9 cellular contexts compared by ENCODE assay signal in genomic region chr17:42414782-42415409, GRCh38. TPM values are rescaled to one million over a fixed set of nuclear protein-coding genes. Genes with fewer than 3 reads are reported as not detected.
A peak's percentile ranks its signal among the peaks of the same experiment; 100 is the strongest.
DNase-seq lines count a peak whose midpoint lies in the region; ATAC-seq and TF ChIP-seq lines count a peak whose summit lies in the region.
"Had no signal": no experiment of that assay in that cellular context is flagged by ENCODE, and none has a peak within 500 bp of the region (broad histone marks: within the 10 kb centered on the region; RNA-seq: fewer than 3 reads in every experiment).

No MANE protein-coding gene starts in this region.

- no peaks in the 10 kb centered on the region for H3K9me3 Mint-ChIP-seq in activated CD8-positive, alpha-beta T cell treated with anti-CD3 and anti-CD28 coated beads, Interleukin-2, amount 10 ng/mL, durations not matched to agents 7 days and 5 days (ENCODE audit: insufficient read depth)

- POLR2A ChIA-PET in activated CD8-positive, alpha-beta T cell treated with anti-CD3 and anti-CD28 coated beads, Interleukin-2, amount 10 ng/mL, durations not matched to agents 7 days and 5 days (lab: Charles Lee) = no interaction called here

- H3K27ac Mint-ChIP-seq in activated CD8-positive, alpha-beta T cell treated with anti-CD3 and anti-CD28 coated beads, Interleukin-2, amount 10 ng/mL, durations not matched to agents 7 days and 5 days = peak overlapping the region; percentile 53

- DNase-seq in HL-60 (ENCODE audit: low read depth in 1 of 2, low spot score in 1 of 2) = peak; percentile 70 to 79
- DNase-seq in activated CD8-positive, alpha-beta T cell treated with anti-CD3 and anti-CD28 coated beads, Interleukin-2, amount 10 ng/mL, durations not matched to agents 7 days and 5 days = peak; percentile 62
- peak; percentile 81 for DNase-seq in cardiac septum (ENCODE audit: low spot score)
- peak; percentile 60 for DNase-seq in stimulated activated naive CD8-positive, alpha-beta T cell treated with anti-CD3 and anti-CD28 coated beads, Interleukin-15, Interleukin-2, amounts not matched to agents 100 U/mL and 50 U/mL, for 24 hours
- no peak for DNase-seq in NCI-H510A treated with DMSO at 0.1 percent for 48 hours (lab: John Stamatoyannopoulos, UW)
- DNase-seq in amygdala (lab: John Stamatoyannopoulos, UW) = no peak
- no peak for DNase-seq in DMS114 treated with DMSO at 0.1 percent for 48 hours (lab: John Stamatoyannopoulos, UW; ENCODE audit: unreplicated experiment)

- no peaks in the 10 kb centered on the region for H3K36me3 Mint-ChIP-seq in activated CD8-positive, alpha-beta T cell treated with anti-CD3 and anti-CD28 coated beads, Interleukin-2, amount 10 ng/mL, durations not matched to agents 7 days and 5 days (ENCODE audit: low read depth)

- H3K27ac ChIP-seq in HL-60 (replicated peaks) = peak overlapping the region; percentile 50

- no peak overlapping the region for H3K4me3 ChIP-seq in HL-60 (replicated peaks; ENCODE audit: insufficient read depth, low read length)
- H3K4me3 ChIP-seq: HAP-1 had no signal

- peaks cover 11% of the 10 kb centered on the region for H3K27me3 Mint-ChIP-seq in activated CD8-positive, alpha-beta T cell treated with anti-CD3 and anti-CD28 coated beads, Interleukin-2, amount 10 ng/mL, durations not matched to agents 7 days and 5 days (ENCODE audit: low read depth)

- TF ChIP-seq CTCF in HL-60 (IDR thresholded peaks at IDR 0.05; ENCODE audit: insufficient read depth, low read length) = no peak

- intact Hi-C loops in cardiac septum (cut with DNase I) = no loop called here

- CTCF ChIA-PET in activated CD8-positive, alpha-beta T cell treated with anti-CD3 and anti-CD28 coated beads, Interleukin-2, amount 10 ng/mL, durations not matched to agents 7 days and 5 days (lab: Charles Lee) = interaction anchor here (0.5 to 3.3 kb wide), 12 partner anchors 9 to 121 kb away, joined by 3 to 20 read pairs (median 5); no protein-coding TSS in a partner anchor

- peak; percentile 69 for ATAC-seq in activated CD8-positive, alpha-beta T cell treated with anti-CD3 and anti-CD28 coated beads, Interleukin-2, amount 10 ng/mL, durations not matched to agents 7 days and 5 days
- peak; percentile 65 for ATAC-seq in stimulated activated naive CD8-positive, alpha-beta T cell treated with anti-CD3 and anti-CD28 coated beads, Interleukin-15, Interleukin-2, amounts not matched to agents 100 U/mL and 50 U/mL, for 24 hours
- no peak for ATAC-seq in HG02642 (IDR thresholded peaks at IDR 0.05; ENCODE audit: poor library complexity, unreplicated experiment)

- peaks cover 12% of the 10 kb centered on the region for H3K4me1 Mint-ChIP-seq in activated CD8-positive, alpha-beta T cell treated with anti-CD3 and anti-CD28 coated beads, Interleukin-2, amount 10 ng/mL, durations not matched to agents 7 days and 5 days (ENCODE audit: low read depth)

- H3K4me3 Mint-ChIP-seq in activated CD8-positive, alpha-beta T cell treated with anti-CD3 and anti-CD28 coated beads, Interleukin-2, amount 10 ng/mL, durations not matched to agents 7 days and 5 days = no peak overlapping the region

- no peaks in the 10 kb centered on the region for H3K27me3 ChIP-seq in HL-60 (ENCODE audit: insufficient read depth, poor library complexity, severe bottlenecking)

RNA-seq across cellular contexts. Expression of gene CAVIN1, which starts 8.2 kb away (rescaled TPM):
- 1 to 10 TPM; 1.7 to 2.0 TPM for total RNA-seq in activated CD8-positive, alpha-beta T cell treated with anti-CD3 and anti-CD28 coated beads, Interleukin-2, amount 10 ng/mL, durations not matched to agents 7 days and 5 days
- 358 TPM for total RNA-seq in cardiac septum

RNA-seq across cellular contexts. Expression of gene STAT3, which starts 26.7 kb away (rescaled TPM):
- total RNA-seq in activated CD8-positive, alpha-beta T cell treated with anti-CD3 and anti-CD28 coated beads, Interleukin-2, amount 10 ng/mL, durations not matched to agents 7 days and 5 days = 100 to 1,000 TPM in 1 of 2 experiments, 10 to 100 TPM in 1; 94.7 to 101 TPM
- total RNA-seq in cardiac septum = 159 TPM

RNA-seq across cellular contexts. Expression of gene ATP6V0A1, which starts 43.8 kb away (rescaled TPM):
- total RNA-seq in activated CD8-positive, alpha-beta T cell treated with anti-CD3 and anti-CD28 coated beads, Interleukin-2, amount 10 ng/mL, durations not matched to agents 7 days and 5 days = 1 to 10 TPM; 2.1 to 2.2 TPM
- total RNA-seq in cardiac septum = 40.3 TPM

Comparison
In these comparisons a context has a peak if more than half of its experiments do, and no peak if none do; other contexts are left out.
1. DNase-seq: peak in HL-60 (2 of 2), activated CD8-positive, alpha-beta T cell treated with anti-CD3 and anti-CD28 coated beads, Interleukin-2, amount 10 ng/mL, durations not matched to agents 7 days and 5 days (single experiment), cardiac septum (single experiment) and stimulated activated naive CD8-positive, alpha-beta T cell treated with anti-CD3 and anti-CD28 coated beads, Interleukin-15, Interleukin-2, amounts not matched to agents 100 U/mL and 50 U/mL, for 24 hours (single experiment); none in NCI-H510A treated with DMSO at 0.1 percent for 48 hours (single experiment), amygdala (0 of 56) and DMS114 treated with DMSO at 0.1 percent for 48 hours (single experiment).
2. RNA of gene CAVIN1, which starts 8.2 kb away (total RNA-seq): 358 TPM in cardiac septum (single experiment); 1.7 to 2.0 TPM in activated CD8-positive, alpha-beta T cell treated with anti-CD3 and anti-CD28 coated beads, Interleukin-2, amount 10 ng/mL, durations not matched to agents 7 days and 5 days; every median in the first group is over 100 times any median in the second.
3. RNA of gene ATP6V0A1, which starts 43.8 kb away (total RNA-seq): 40.3 TPM in cardiac septum (single experiment); 2.1 to 2.2 TPM in activated CD8-positive, alpha-beta T cell treated with anti-CD3 and anti-CD28 coated beads, Interleukin-2, amount 10 ng/mL, durations not matched to agents 7 days and 5 days; every median in the first group is over 10 times any median in the second.